Comparison of ENCODE assay signal across 17 cellular contexts in genomic region chr16:71474864-71475263, GRCh38. TPM values are rescaled to one million over a fixed set of nuclear protein-coding genes. Genes with fewer than 3 reads are reported as not detected.
DNase-seq lines count a peak whose midpoint lies in the region; ATAC-seq and TF ChIP-seq lines count a peak whose summit lies in the region.
"Had no signal": no experiment of that assay in that cellular context is flagged by ENCODE, and none has a peak within 500 bp of the region (broad histone marks: within the 10 kb centered on the region; RNA-seq: fewer than 3 reads in every experiment).

No MANE protein-coding gene starts in this region.

- H3K9me3 Mint-ChIP-seq in effector memory CD8-positive, alpha-beta T cell, result no peaks in the 10 kb centered on the region
- H3K9me3 Mint-ChIP-seq: activated naive CD4-positive, alpha-beta T cell treated with anti-CD3 and anti-CD28 coated beads for 36 hours; CD4-positive, alpha-beta T cell; memory B cell; stimulated activated memory B cell treated with anti-CD40 and anti-IgM and Interleukin-4, amounts not matched to agents 10 μg/mL and 1 μg/mL and 100 μg/mL, for 72 hours had no signal

- H3K9me3 ChIP-seq in PC-9 (ENCODE audit: insufficient read depth, low read depth) (0 out of 2 replicates have a peak, but pooled peaks cover 4% of the 10 kb centered on the region), mesenchymal stem cell (ENCODE audit: control insufficient read depth, low read length) (peaks cover 8% of the 10 kb centered on the region)

- H2AFZ ChIP-seq in PC-9, result no peak overlapping the region
- H2AFZ ChIP-seq in mesenchymal stem cell (ENCODE audit: low read depth, low read length), result no peak overlapping the region
- H2AFZ ChIP-seq: hepatocyte had no signal

- H3K14ac ChIP-seq in mesenchymal stem cell (ENCODE audit: low read length in 2 of 2), result no peak overlapping the region

- H3K36me3 Mint-ChIP-seq in effector memory CD8-positive, alpha-beta T cell (ENCODE audit: insufficient read depth), result no peaks in the 10 kb centered on the region

- intact Hi-C loops in PC-9 (cut with micrococcal nuclease; ENCODE audit: unreplicated experiment), result no loop called here

- no peak overlapping the region for H2BK5ac ChIP-seq in mesenchymal stem cell (ENCODE audit: low read depth, low read length, poor library complexity, severe bottlenecking)

- H3K27ac ChIP-seq in PC-9 (0 out of 2 replicates have a peak overlapping the region, but pooled peaks have one; percentile 36), mesenchymal stem cell (ENCODE audit: low read length, poor library complexity, severe bottlenecking) (peak overlapping the region; percentile 78)
- H3K27ac ChIP-seq: hepatocyte had no signal

- CTCF ChIA-PET in PC-9 (lab: Charles Lee), result interaction anchor here (0.6 kb wide), 1 partner anchor 9 kb away, joined by 3 read pairs; no protein-coding TSS in a partner anchor

- H3K4me1 ChIP-seq in PC-9 (replicated peaks; ENCODE audit: insufficient read depth), result peaks cover 18% of the 10 kb centered on the region; the same call in 1 of the 2 replicates
- H3K4me1 ChIP-seq in mesenchymal stem cell (ENCODE audit: control insufficient read depth, insufficient read depth, low read depth, low read length), result no peaks in the 10 kb centered on the region

- POLR2A ChIA-PET in PC-9 (lab: Charles Lee; ENCODE audit: unreplicated experiment), result interaction anchor here (0.7 kb wide), 1 partner anchor 46 kb away, joined by 7 read pairs; no protein-coding TSS in a partner anchor

- no peak overlapping the region for H2BK12ac ChIP-seq in mesenchymal stem cell (ENCODE audit: low read length in 2 of 2)

- H4K91ac ChIP-seq in mesenchymal stem cell (ENCODE audit: low read length), result no peak overlapping the region

- no peak overlapping the region for H3K18ac ChIP-seq in mesenchymal stem cell (ENCODE audit: low read depth in 1 of 2, low read length in 2 of 2)

- H3K27me3 ChIP-seq in PC-9 (ENCODE audit: insufficient read depth, low read depth) (no peaks in the 10 kb centered on the region), mesenchymal stem cell (ENCODE audit: control insufficient read depth in 1 of 2, insufficient read depth in 1 of 2, low read length in 2 of 2) (no peaks in the 10 kb centered on the region)
- H3K27me3 ChIP-seq: hepatocyte had no signal

- no peaks in the 10 kb centered on the region for H3K79me2 ChIP-seq in PC-9 (ENCODE audit: low read depth)
- H3K79me2 ChIP-seq: hepatocyte had no signal

- H3K36me3 ChIP-seq in PC-9 (ENCODE audit: low read depth) (peaks cover 16% of the 10 kb centered on the region; the same call in 1 of the 2 replicates), mesenchymal stem cell (ENCODE audit: control insufficient read depth in 1 of 2, insufficient read depth in 2 of 2, low read depth in 1 of 2, low read length in 2 of 2) (peaks cover 0 to 43% of the 10 kb centered on the region in 2 experiments)

- 0 out of 2 replicates have a peak, but pooled peaks cover 3% of the 10 kb centered on the region for H4K20me1 ChIP-seq in PC-9 (ENCODE audit: insufficient read depth)

- H3K9me2 ChIP-seq in PC-9 (ENCODE audit: insufficient read depth), result no peaks in the 10 kb centered on the region

- no peak overlapping the region for H4K8ac ChIP-seq in mesenchymal stem cell (ENCODE audit: low read length)

- 0% methylated on average over 2 of the region's 3 CpGs for WGBS in mesenchymal stem cell

- H2BK120ac ChIP-seq in mesenchymal stem cell (ENCODE audit: low read depth, low read length), result no peak overlapping the region

- BruUV-seq in PC-9 (replicated peaks; lab: Mats Ljungman, UMichigan), result no TSS peak

- H3F3A ChIP-seq in PC-9 (ENCODE audit: insufficient read depth, low read depth), result peaks cover 11% of the 10 kb centered on the region; the same call in 1 of the 2 replicates

- H3K4me2 ChIP-seq in PC-9 (0 out of 2 replicates have a peak overlapping the region, but pooled peaks have one; percentile 2), mesenchymal stem cell (ENCODE audit: low read length, poor library complexity, severe bottlenecking) (no peak overlapping the region)
- H3K4me2 ChIP-seq: hepatocyte had no signal

- H3K4ac ChIP-seq in mesenchymal stem cell (ENCODE audit: low read depth in 1 of 2, low read length in 2 of 2), result no peak overlapping the region

- no peak overlapping the region for H3K4me3 Mint-ChIP-seq in effector memory CD8-positive, alpha-beta T cell
- H3K4me3 Mint-ChIP-seq: activated CD8-positive, alpha-beta T cell treated with anti-CD3 and anti-CD28 coated beads, Interleukin-2, amount 10 ng/mL, durations not matched to agents 7 days and 5 days; activated naive CD4-positive, alpha-beta T cell treated with anti-CD3 and anti-CD28 coated beads for 36 hours; CD4-positive, alpha-beta T cell; memory B cell; stimulated activated memory B cell treated with anti-CD40 and anti-IgM and Interleukin-4, amounts not matched to agents 10 μg/mL and 1 μg/mL and 100 μg/mL, for 72 hours had no signal

- TF ChIP-seq CTCF in PC-9 (conservative IDR thresholded peaks at IDR 0.05), result no peak
- no peak for TF ChIP-seq CTCF in choroid plexus epithelial cell (conservative IDR thresholded peaks at IDR 0.05; ENCODE audit: low read depth, low read length)

- H2AK5ac ChIP-seq in mesenchymal stem cell (ENCODE audit: low read length, severe bottlenecking), result no peak overlapping the region

- H3K4me1 Mint-ChIP-seq in effector memory CD8-positive, alpha-beta T cell (ENCODE audit: low read depth in 2 of 2), result no peaks in the 10 kb centered on the region
- H3K4me1 Mint-ChIP-seq: memory B cell; stimulated activated memory B cell treated with anti-CD40 and anti-IgM and Interleukin-4, amounts not matched to agents 10 μg/mL and 1 μg/mL and 100 μg/mL, for 72 hours had no signal

- H3K4me3 ChIP-seq in PC-9 (no peak overlapping the region), choroid plexus epithelial cell (ENCODE audit: low read depth, low read length) (no peak overlapping the region), mesenchymal stem cell (ENCODE audit: insufficient read depth in 1 of 2, low read depth in 1 of 2, low read length in 2 of 2) (no peak overlapping the region)
- H3K4me3 ChIP-seq: hepatocyte had no signal

- peaks cover under 1% of the 10 kb centered on the region for H3K79me1 ChIP-seq in mesenchymal stem cell (replicated peaks; ENCODE audit: low read length, poor library complexity, severe bottlenecking)

- no peaks in the 10 kb centered on the region for H3K27me3 Mint-ChIP-seq in effector memory CD8-positive, alpha-beta T cell
- H3K27me3 Mint-ChIP-seq: CD4-positive, alpha-beta T cell; memory B cell; stimulated activated memory B cell treated with anti-CD40 and anti-IgM and Interleukin-4, amounts not matched to agents 10 μg/mL and 1 μg/mL and 100 μg/mL, for 72 hours had no signal

- no peak overlapping the region for H3K23ac ChIP-seq in mesenchymal stem cell (ENCODE audit: low read length in 2 of 2)

- no peak overlapping the region for H3K27ac Mint-ChIP-seq in effector memory CD8-positive, alpha-beta T cell
- H3K27ac Mint-ChIP-seq: activated CD8-positive, alpha-beta T cell treated with anti-CD3 and anti-CD28 coated beads, Interleukin-2, amount 10 ng/mL, durations not matched to agents 7 days and 5 days; activated naive CD4-positive, alpha-beta T cell treated with anti-CD3 and anti-CD28 coated beads for 36 hours; CD4-positive, alpha-beta T cell; memory B cell; stimulated activated memory B cell treated with anti-CD40 and anti-IgM and Interleukin-4, amounts not matched to agents 10 μg/mL and 1 μg/mL and 100 μg/mL, for 72 hours had no signal

- peak; percentile 77 for DNase-seq in Daoy (ENCODE audit: low read depth)
- peak in 1 of 2 experiments; percentile 66 for DNase-seq in PC-9
- peak; percentile 79 for DNase-seq in choroid plexus epithelial cell (ENCODE audit: low read depth)
- peak; percentile 81 for DNase-seq in mesenchymal stem cell
- DNase-seq in effector memory CD8-positive, alpha-beta T cell, result no peak
- no peak for DNase-seq in NCI-H2107 (lab: John Stamatoyannopoulos, UW)
- DNase-seq: activated CD8-positive, alpha-beta T cell treated with anti-CD3 and anti-CD28 coated beads, Interleukin-2, amount 10 ng/mL, durations not matched to agents 7 days and 5 days; activated naive CD4-positive, alpha-beta T cell treated with anti-CD3 and anti-CD28 coated beads for 36 hours; CD4-positive, alpha-beta T cell; NCI-H1930; stimulated activated CD4-positive, alpha-beta T cell treated with anti-CD3 and anti-CD28 coated beads, Interleukin-2, amount 100 ng/mL, for 24 hours had no signal

- H3K9ac ChIP-seq in mesenchymal stem cell (ENCODE audit: low read length), result peak overlapping the region; percentile 60

- no peak for ATAC-seq in effector memory CD8-positive, alpha-beta T cell (replicated peaks)
- ATAC-seq in HG02840 (IDR thresholded peaks at IDR 0.05; ENCODE audit: low FRiP score, unreplicated experiment), result no peak
- no peak for ATAC-seq in GM18517 (IDR thresholded peaks at IDR 0.05; ENCODE audit: unreplicated experiment)
- ATAC-seq: activated CD8-positive, alpha-beta T cell treated with anti-CD3 and anti-CD28 coated beads, Interleukin-2, amount 10 ng/mL, durations not matched to agents 7 days and 5 days; stimulated activated memory B cell treated with anti-CD40 and anti-IgM and Interleukin-4, amounts not matched to agents 10 μg/mL and 1 μg/mL and 100 μg/mL, for 72 hours had no signal

- H2BK15ac ChIP-seq in mesenchymal stem cell (ENCODE audit: low read depth, poor library complexity, severe bottlenecking), result no peak overlapping the region

RNA-seq across cellular contexts. Expression of gene ZNF23, which starts 12.8 kb away (rescaled TPM):
- 9.6 and 11.5 TPM in 2 replicates for total RNA-seq in Daoy (2014; rRNA removed; shearing (Covaris generic))
- total RNA-seq in PC-9 (2021), result 6.9 and 7.9 TPM in 2 replicates
- 6.0 TPM for polyA plus RNA-seq in mesenchymal stem cell (2013, experiment 1 of 2)
- 6.4 TPM for polyA plus RNA-seq in mesenchymal stem cell (2013, experiment 2 of 2)

RNA-seq across cellular contexts. Expression of gene ZNF19, which starts 14.3 kb away (rescaled TPM):
- total RNA-seq in Daoy (2014; rRNA removed; shearing (Covaris generic)), result 1.6 and 2.1 TPM in 2 replicates
- total RNA-seq in PC-9 (2021), result 6.8 TPM in 2 replicates
- polyA plus RNA-seq in mesenchymal stem cell (2013, experiment 1 of 2), result 0.91 TPM
- 0.89 TPM for polyA plus RNA-seq in mesenchymal stem cell (2013, experiment 2 of 2)

RNA-seq across cellular contexts. Expression of gene TLE7, which starts 33.0 kb away (rescaled TPM):
- not detected in 2 replicates for total RNA-seq in Daoy (2014; rRNA removed; shearing (Covaris generic))
- total RNA-seq in PC-9 (2021), result not detected in 2 replicates
- not detected for polyA plus RNA-seq in mesenchymal stem cell (2013, experiment 1 of 2)
- polyA plus RNA-seq in mesenchymal stem cell (2013, experiment 2 of 2), result not detected
- total RNA-seq: activated CD8-positive, alpha-beta T cell treated with anti-CD3 and anti-CD28 coated beads, Interleukin-2, amount 10 ng/mL, durations not matched to agents 7 days and 5 days; activated naive CD4-positive, alpha-beta T cell treated with anti-CD3 and anti-CD28 coated beads for 36 hours; CD4-positive, alpha-beta T cell; dermis microvascular lymphatic vessel endothelial cell; hepatocyte had no signal
- polyA plus RNA-seq: hepatocyte had no signal

RNA-seq across cellular contexts. Expression of gene CHST4, which starts 51.4 kb away (rescaled TPM):
- 0.06 and 0.30 TPM in 2 replicates for total RNA-seq in Daoy (2014; rRNA removed; shearing (Covaris generic))
- 2.4 and 3.1 TPM in 2 replicates for total RNA-seq in PC-9 (2021)
- polyA plus RNA-seq in mesenchymal stem cell (2013, experiment 1 of 2), result not detected
- not detected for polyA plus RNA-seq in mesenchymal stem cell (2013, experiment 2 of 2)
- total RNA-seq: activated CD8-positive, alpha-beta T cell treated with anti-CD3 and anti-CD28 coated beads, Interleukin-2, amount 10 ng/mL, durations not matched to agents 7 days and 5 days; activated naive CD4-positive, alpha-beta T cell treated with anti-CD3 and anti-CD28 coated beads for 36 hours; CD4-positive, alpha-beta T cell; dermis microvascular lymphatic vessel endothelial cell had no signal

Comparison
In these comparisons a context has a peak if more than half of its experiments do, and no peak if none do; other contexts are left out.
1. DNase-seq: peak in Daoy (single experiment), choroid plexus epithelial cell (single experiment) and mesenchymal stem cell (single experiment); none in effector memory CD8-positive, alpha-beta T cell (0 of 3) and NCI-H2107 (single experiment).